Comparison of ENCODE assay signal across 8 cellular contexts in genomic region chr19:38095411-38096308, GRCh38.
DNase-seq lines count a peak whose midpoint lies in the region; ATAC-seq and TF ChIP-seq lines count a peak whose summit lies in the region.

No MANE protein-coding gene starts in this region.

- 39 to 49% methylated on average over 14 to 16 of the region's 17 CpGs for WGBS in gastroesophageal sphincter (ENCODE audit: low coverage in 1 of 2), 2 donors
- 42 to 50% (median 45%) methylated on average over 17 of the region's 17 CpGs for WGBS in ovary, 3 donors
- 47 to 58% methylated on average over 16 of the region's 17 CpGs for WGBS in upper lobe of left lung, 2 donors

- POLR2A ChIA-PET in RWPE1 (lab: Yijun Ruan, JAX; ENCODE audit: low non-redundant PET): no interaction called here

- no peaks in the 10 kb centered on the region for H3K4me1 ChIP-seq in gastroesophageal sphincter
- no peaks in the 10 kb centered on the region for H3K4me1 ChIP-seq in ovary (ENCODE audit: insufficient read depth)
- peaks cover 0 to 7% (median 3%) of the 10 kb centered on the region in 4 donors for H3K4me1 ChIP-seq in upper lobe of left lung

- TF ChIP-seq EP300 in gastroesophageal sphincter (IDR thresholded peaks at IDR 0.05): no peak
- TF ChIP-seq EP300 in ovary (IDR thresholded peaks at IDR 0.05): no peak
- TF ChIP-seq EP300 in upper lobe of left lung (IDR thresholded peaks at IDR 0.05): no peak

- H3K27me3 ChIP-seq in gastroesophageal sphincter (no peaks in the 10 kb centered on the region), ovary (no peaks in the 10 kb centered on the region), upper lobe of left lung (no peaks in the 10 kb centered on the region)

- DNase-seq in DMS153 treated with DMSO at 0.1 percent for 48 hours (lab: John Stamatoyannopoulos, UW; ENCODE audit: unreplicated experiment) (peak; percentile 57), M059J (ENCODE audit: low read depth) (peak; percentile 61), RWPE1 (ENCODE audit: low spot score) (peak; percentile 54), ovary (peak; percentile 42 to 66 (median 53)), upper lobe of left lung (peak in 1 of 2 donors; percentile 68)
- DNase-seq in activated gamma-delta T cell treated with anti-CD3 and anti-CD28 coated beads, Interleukin-2, amount 50 U/mL, for 16 hours (ENCODE audit: low read depth): peak; percentile 14

- H3K27ac ChIP-seq in RWPE1: peak overlapping the region; percentile 52
- H3K27ac ChIP-seq in gastroesophageal sphincter: no peak overlapping the region
- no peak overlapping the region for H3K27ac ChIP-seq in ovary
- no peak overlapping the region for H3K27ac ChIP-seq in upper lobe of left lung

- no peak overlapping the region for H3K4me3 ChIP-seq in gastroesophageal sphincter
- no peak overlapping the region for H3K4me3 ChIP-seq in ovary
- H3K4me3 ChIP-seq in upper lobe of left lung: no peak overlapping the region

- intact Hi-C loops in ovary (cut with DNase I): loop anchor here in 1 of 4 donors (10.0 kb wide), 1 partner anchor 201 kb away; no protein-coding TSS in a partner anchor

- TF ChIP-seq CTCF in RWPE1 (conservative IDR thresholded peaks at IDR 0.05; ENCODE audit: low read depth) (peak; percentile 76), gastroesophageal sphincter (IDR thresholded peaks at IDR 0.05) (peak in 3 of 4 experiments; percentile 43 to 64 (median 48)), ovary (IDR thresholded peaks at IDR 0.05) (no peak), upper lobe of left lung (IDR thresholded peaks at IDR 0.05) (peak; percentile 56 to 77 (median 64))

- no peak for TF ChIP-seq POLR2A in gastroesophageal sphincter (IDR thresholded peaks at IDR 0.05)
- no peak for TF ChIP-seq POLR2A in ovary (IDR thresholded peaks at IDR 0.05)
- no peak for TF ChIP-seq POLR2A in upper lobe of left lung (IDR thresholded peaks at IDR 0.05)

- CTCF ChIA-PET in RWPE1 (lab: Yijun Ruan, JAX): interaction anchor here (0.6 to 1.8 kb wide), 5 partner anchors 10 to 193 kb away, joined by 3 to 9 read pairs (median 3); no protein-coding TSS in a partner anchor

- H3K36me3 ChIP-seq in gastroesophageal sphincter: peaks cover 0 to 31% of the 10 kb centered on the region in 2 donors
- no peaks in the 10 kb centered on the region for H3K36me3 ChIP-seq in ovary
- peaks cover 0 to 18% (median 11%) of the 10 kb centered on the region in 4 donors for H3K36me3 ChIP-seq in upper lobe of left lung

- ATAC-seq in gastroesophageal sphincter (no peak), upper lobe of left lung (ENCODE audit: low FRiP score in 2 of 2) (peak; percentile 75 to 79), HG02852 (IDR thresholded peaks at IDR 0.05; ENCODE audit: unreplicated experiment) (no peak)

- H3K9me3 ChIP-seq in gastroesophageal sphincter: peaks cover 0 to 5% (median 0%) of the 10 kb centered on the region in 3 donors
- H3K9me3 ChIP-seq in ovary: no peaks in the 10 kb centered on the region
- H3K9me3 ChIP-seq in upper lobe of left lung: no peaks in the 10 kb centered on the region

Comparison
In these comparisons a context has a peak if more than half of its experiments do, and no peak if none do; other contexts are left out.
1. CTCF ChIP-seq: peak in RWPE1 (single experiment), gastroesophageal sphincter (3 of 4) and upper lobe of left lung (6 of 6); none in ovary (0 of 3).
2. ATAC-seq: peak in upper lobe of left lung (2 of 2); none in gastroesophageal sphincter (single experiment) and HG02852 (single experiment).